ENCODE assay signal across 21 cellular contexts in the genomic region with DNA sequence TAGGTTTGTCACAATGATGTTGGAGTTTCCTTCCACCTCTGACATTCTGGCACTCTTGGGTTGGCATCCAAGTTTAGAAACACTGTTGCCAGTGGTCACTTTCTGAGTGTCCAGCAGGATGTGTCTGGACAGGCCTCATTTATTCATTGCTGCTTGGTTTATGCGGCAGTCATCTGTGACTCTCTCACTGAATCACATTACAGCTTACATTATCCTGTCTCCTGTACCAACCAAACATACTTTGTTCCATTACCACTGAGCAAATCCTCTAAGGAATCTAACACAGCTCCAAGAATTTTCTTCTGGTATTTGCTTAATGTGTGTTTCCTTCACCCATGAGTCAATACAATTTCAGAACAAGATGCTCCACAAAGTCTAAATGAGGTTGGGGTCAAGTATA. TPM values are rescaled to one million over a fixed set of nuclear protein-coding genes. Genes with fewer than 3 reads are reported as not detected.
A peak's percentile ranks its signal among the peaks of the same experiment; 100 is the strongest.
DNase-seq lines count a peak whose midpoint lies in the region; ATAC-seq and TF ChIP-seq lines count a peak whose summit lies in the region.
"Had no signal": no experiment of that assay in that cellular context is flagged by ENCODE, and none has a peak within 500 bp of the region (broad histone marks: within the 10 kb centered on the region; RNA-seq: fewer than 3 reads in every experiment).

No MANE protein-coding gene starts in this region.

- intact Hi-C loops in activated T-helper 1 cell treated with anti-CD3 and anti-CD28 coated beads, Interleukin-12 subunit alpha, Interleukin-12 subunit beta, Interleukin-2, Interleukin-4 antibody, amounts not matched to agents 30 ng/mL and 10 ng/mL and 1 ng/mL, durations not matched to agents 14 hours and 24 hours and 36 hours (cut with micrococcal nuclease) = no loop called here

- peaks cover 9% of the 10 kb centered on the region for H3K27me3 Mint-ChIP-seq in activated T-helper 1 cell treated with anti-CD3 and anti-CD28 coated beads, Interleukin-12 subunit alpha, Interleukin-12 subunit beta, Interleukin-2, Interleukin-4 antibody, amounts not matched to agents 30 ng/mL and 10 ng/mL and 1 ng/mL, durations not matched to agents 14 hours and 24 hours and 36 hours (ENCODE audit: insufficient read depth)
- H3K27me3 Mint-ChIP-seq: dendritic cell treated with granulocyte-macrophage colony-stimulating factor and Interleukin-4, amounts not matched to agents 40 ng/mL and 50 ng/mL, for 4 days had no signal

- no peaks in the 10 kb centered on the region for H3K36me3 ChIP-seq in BJ (ENCODE audit: control insufficient read depth, insufficient read depth, low read length)
- H3K36me3 ChIP-seq: SJCRH30, suprapubic skin had no signal

- DNase-seq in BJ (ENCODE audit: low read depth) (peak; percentile 39), NCI-H460 (ENCODE audit: extremely low read depth, low read depth) (peak; percentile 15), choroid plexus epithelial cell (ENCODE audit: low read depth) (peak; percentile 59), renal cortical epithelial cell (ENCODE audit: low read depth) (peak; percentile 70), GOT3 (lab: John Stamatoyannopoulos, UW) (no peak), NCI-H345 (lab: John Stamatoyannopoulos, UW) (no peak)
- DNase-seq in activated T-helper 1 cell treated with anti-CD3 and anti-CD28 coated beads, Interleukin-12 subunit alpha, Interleukin-12 subunit beta, Interleukin-2, Interleukin-4 antibody, amounts not matched to agents 30 ng/mL and 10 ng/mL and 1 ng/mL, durations not matched to agents 14 hours and 24 hours and 36 hours (ENCODE audit: low spot score) = no peak
- DNase-seq: activated CD4-positive, alpha-beta T cell treated with anti-CD3 and anti-CD28 coated beads, Interleukin-2, amount 50 U/mL, for 1 hour; immature natural killer cell; NCI-H2081 treated with DMSO at 0.1 percent for 48 hours; NCI-H510A treated with DMSO at 0.1 percent for 48 hours; PC-9; SJCRH30; WERI-Rb-1 had no signal

- TF ChIP-seq CTCF in BJ (IDR thresholded peaks at IDR 0.05; ENCODE audit: insufficient read depth, low read depth, low read length) = no peak
- TF ChIP-seq CTCF in choroid plexus epithelial cell (conservative IDR thresholded peaks at IDR 0.05; ENCODE audit: low read depth, low read length) = no peak

- H3K36me3 Mint-ChIP-seq in activated T-helper 1 cell treated with anti-CD3 and anti-CD28 coated beads, Interleukin-12 subunit alpha, Interleukin-12 subunit beta, Interleukin-2, Interleukin-4 antibody, amounts not matched to agents 30 ng/mL and 10 ng/mL and 1 ng/mL, durations not matched to agents 14 hours and 24 hours and 36 hours (ENCODE audit: low read depth) = no peaks in the 10 kb centered on the region
- H3K36me3 Mint-ChIP-seq: immature natural killer cell had no signal

- H3K4me3 Mint-ChIP-seq in activated T-helper 1 cell treated with anti-CD3 and anti-CD28 coated beads, Interleukin-12 subunit alpha, Interleukin-12 subunit beta, Interleukin-2, Interleukin-4 antibody, amounts not matched to agents 30 ng/mL and 10 ng/mL and 1 ng/mL, durations not matched to agents 14 hours and 24 hours and 36 hours = no peak overlapping the region
- H3K4me3 Mint-ChIP-seq: dendritic cell treated with granulocyte-macrophage colony-stimulating factor and Interleukin-4, amounts not matched to agents 40 ng/mL and 50 ng/mL, for 4 days; immature natural killer cell; neural crest cell; T-helper 1 cell treated with Interleukin-12 subunit alpha and Interleukin-12 subunit beta and Interleukin-4 antibody, amounts not matched to agents 30 μg/mL and 1 μg/mL, for 36 hours had no signal

- no peaks in the 10 kb centered on the region for H3K4me1 Mint-ChIP-seq in activated T-helper 1 cell treated with anti-CD3 and anti-CD28 coated beads, Interleukin-12 subunit alpha, Interleukin-12 subunit beta, Interleukin-2, Interleukin-4 antibody, amounts not matched to agents 30 ng/mL and 10 ng/mL and 1 ng/mL, durations not matched to agents 14 hours and 24 hours and 36 hours (ENCODE audit: low read depth)
- H3K4me1 Mint-ChIP-seq: neural crest cell had no signal

- CTCF ChIA-PET in BJ (lab: Yijun Ruan, JAX) = interaction anchor here (0.7 kb wide), 1 partner anchor 172 kb away, joined by 3 read pairs; no protein-coding TSS in a partner anchor

- H3K4me3 ChIP-seq in BJ (ENCODE audit: low read depth, low read length) (no peak overlapping the region), choroid plexus epithelial cell (ENCODE audit: low read depth, low read length) (no peak overlapping the region)
- H3K4me3 ChIP-seq: hepatocyte, PC-9, SJCRH30, suprapubic skin had no signal

- no peak overlapping the region for H3K27ac Mint-ChIP-seq in activated T-helper 1 cell treated with anti-CD3 and anti-CD28 coated beads, Interleukin-12 subunit alpha, Interleukin-12 subunit beta, Interleukin-2, Interleukin-4 antibody, amounts not matched to agents 30 ng/mL and 10 ng/mL and 1 ng/mL, durations not matched to agents 14 hours and 24 hours and 36 hours
- H3K27ac Mint-ChIP-seq: activated T-helper 2 cell treated with anti-CD3 and anti-CD28 coated beads, Interferon-gamma antibody, Interleukin-2, Interleukin-4, amounts not matched to agents 10 μg/mL and 5 μg/mL and 100 μg/mL, durations not matched to agents 14 hours and 24 hours and 36 hours; dendritic cell treated with granulocyte-macrophage colony-stimulating factor and Interleukin-4, amounts not matched to agents 40 ng/mL and 50 ng/mL, for 4 days; immature natural killer cell; T-helper 1 cell treated with Interleukin-12 subunit alpha and Interleukin-12 subunit beta and Interleukin-4 antibody, amounts not matched to agents 30 μg/mL and 1 μg/mL, for 36 hours had no signal

- H3K27me3 ChIP-seq in BJ (ENCODE audit: control insufficient read depth, insufficient read depth, low read length) = no peaks in the 10 kb centered on the region
- H3K27me3 ChIP-seq: hepatocyte, SJCRH30, suprapubic skin had no signal

- H3K9me3 Mint-ChIP-seq in activated T-helper 1 cell treated with anti-CD3 and anti-CD28 coated beads, Interleukin-12 subunit alpha, Interleukin-12 subunit beta, Interleukin-2, Interleukin-4 antibody, amounts not matched to agents 30 ng/mL and 10 ng/mL and 1 ng/mL, durations not matched to agents 14 hours and 24 hours and 36 hours = no peaks in the 10 kb centered on the region
- H3K9me3 Mint-ChIP-seq: activated T-helper 2 cell treated with anti-CD3 and anti-CD28 coated beads, Interferon-gamma antibody, Interleukin-2, Interleukin-4, amounts not matched to agents 10 μg/mL and 5 μg/mL and 100 μg/mL, durations not matched to agents 14 hours and 24 hours and 36 hours; dendritic cell treated with granulocyte-macrophage colony-stimulating factor and Interleukin-4, amounts not matched to agents 40 ng/mL and 50 ng/mL, for 4 days; neural crest cell; T-helper 1 cell treated with Interleukin-12 subunit alpha and Interleukin-12 subunit beta and Interleukin-4 antibody, amounts not matched to agents 30 μg/mL and 1 μg/mL, for 36 hours had no signal

- POLR2A ChIA-PET in BJ (lab: Charles Lee) = interaction anchor here (0.7 kb wide), 1 partner anchor 13 kb away, joined by 4 read pairs; no protein-coding TSS in a partner anchor

- no peak for ATAC-seq in GM21423 (IDR thresholded peaks at IDR 0.05; ENCODE audit: unreplicated experiment)

RNA-seq across cellular contexts. Expression of a gene that starts 19.9 kb away (rescaled TPM):
- polyA plus RNA-seq in BJ (2011; rRNA removed) = 49.4 and 62.3 TPM in 2 replicates
- polyA minus RNA-seq in BJ (2011; rRNA and poly(A)+ RNA removed) = 73.5 and 76.4 TPM in 2 replicates
- 2.2 and 3.7 TPM in 2 replicates for total RNA-seq in NCI-H460 (2014; rRNA removed; shearing (Covaris generic))
- polyA plus RNA-seq in NCI-H460 (2014; cell fraction: nucleus; rRNA removed) = 0.21 and 0.37 TPM in 2 replicates
- 6.1 and 9.2 TPM in 2 replicates for total RNA-seq in renal cortical epithelial cell
- not detected in 2 replicates for total RNA-seq in activated T-helper 1 cell treated with anti-CD3 and anti-CD28 coated beads, Interleukin-12 subunit alpha, Interleukin-12 subunit beta, Interleukin-2, Interleukin-4 antibody, amounts not matched to agents 30 ng/mL and 10 ng/mL and 1 ng/mL, durations not matched to agents 14 hours and 24 hours and 36 hours
- total RNA-seq: activated T-helper 2 cell treated with anti-CD3 and anti-CD28 coated beads, Interferon-gamma antibody, Interleukin-2, Interleukin-4, amounts not matched to agents 10 μg/mL and 5 μg/mL and 100 μg/mL, durations not matched to agents 14 hours and 24 hours and 36 hours; PC-9 had no signal
- polyA plus RNA-seq: immature natural killer cell had no signal

Comparison
In these comparisons a context has a peak if more than half of its experiments do, and no peak if none do; other contexts are left out.
1. DNase-seq: peak in BJ (single experiment), NCI-H460 (single experiment), choroid plexus epithelial cell (single experiment) and renal cortical epithelial cell (single experiment); none in activated T-helper 1 cell treated with anti-CD3 and anti-CD28 coated beads, Interleukin-12 subunit alpha, Interleukin-12 subunit beta, Interleukin-2, Interleukin-4 antibody, amounts not matched to agents 30 ng/mL and 10 ng/mL and 1 ng/mL, durations not matched to agents 14 hours and 24 hours and 36 hours (single experiment), GOT3 (single experiment) and NCI-H345 (single experiment).